In the genomic region with DNA sequence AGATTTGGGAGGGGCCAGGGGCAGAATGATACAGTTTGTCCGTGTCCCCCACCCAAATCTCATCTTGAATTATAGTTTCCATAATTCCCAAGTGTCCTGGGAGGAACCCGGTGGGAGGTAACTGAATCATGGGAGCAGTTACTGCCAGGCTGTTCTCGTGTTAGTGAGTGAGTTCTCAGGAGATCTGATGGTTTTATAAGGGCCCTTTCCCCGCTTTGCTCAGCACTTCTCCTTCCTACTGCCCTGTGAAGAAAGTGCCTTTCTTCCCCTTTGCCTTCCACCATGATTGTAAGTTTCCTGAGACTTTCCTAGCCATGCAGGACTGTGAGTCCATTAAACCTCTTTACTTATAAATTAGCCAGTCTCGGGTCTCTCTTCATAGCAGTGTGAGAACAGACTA, we compare ENCODE assay signal across 15 cellular contexts. TPM values are rescaled to one million over a fixed set of nuclear protein-coding genes. Genes with fewer than 3 reads are reported as not detected.
DNase-seq lines count a peak whose midpoint lies in the region; ATAC-seq, FAIRE-seq and TF ChIP-seq lines count a peak whose summit lies in the region.
"Had no signal": no experiment of that assay in that cellular context is flagged by ENCODE, and none has a peak within 500 bp of the region (broad histone marks: within the 10 kb centered on the region; RNA-seq: fewer than 3 reads in every experiment).

No MANE protein-coding gene starts in this region.

- H3K9me3 ChIP-seq in endothelial cell of umbilical vein (replicated peaks; ENCODE audit: control insufficient read depth, insufficient read depth, low read length) = no peaks in the 10 kb centered on the region
- H3K9me3 ChIP-seq in neural progenitor cell (ENCODE audit: low read depth) = no peaks in the 10 kb centered on the region

- H2AFZ ChIP-seq in endothelial cell of umbilical vein (ENCODE audit: low read depth, low read length) (no peak overlapping the region), neural progenitor cell (replicated peaks) (no peak overlapping the region)

- peak overlapping the region; percentile 95 for H3K27ac Mint-ChIP-seq in neural progenitor cell

- H3K4me2 ChIP-seq in endothelial cell of umbilical vein (ENCODE audit: insufficient read depth, low read length) (no peak overlapping the region), neural progenitor cell (no peak overlapping the region)

- DNase-seq in left ventricle myocardium superior (no peak), Right ventricle myocardium inferior (ENCODE audit: missing footprints) (no peak), endothelial cell of umbilical vein (ENCODE audit: low read depth, low spot score) (no peak), neural progenitor cell (ENCODE audit: low spot score) (no peak), NCI-H1417 (lab: John Stamatoyannopoulos, UW) (no peak), T-helper 2 cell (no peak), iPS-NIHi7 (ENCODE audit: extremely low spot score) (no peak)
- DNase-seq: activated effector memory CD4-positive, alpha-beta T cell treated with anti-CD3 and anti-CD28 coated beads, Interleukin-2, amount 50 U/mL, for 16 hours; glutamatergic neuron; NCI-H1417 treated with DMSO at 0.1 percent for 48 hours; NCI-H446; PC-3; T1000 had no signal

- peak overlapping the region; percentile 99 for H3K27ac ChIP-seq in endothelial cell of umbilical vein (ENCODE audit: insufficient read depth, low read depth, low read length)
- no peak overlapping the region for H3K27ac ChIP-seq in neural progenitor cell

- no peaks in the 10 kb centered on the region for H4K20me1 ChIP-seq in endothelial cell of umbilical vein (replicated peaks; ENCODE audit: control insufficient read depth, extremely low read depth, insufficient read depth, low read length)
- no peaks in the 10 kb centered on the region for H4K20me1 ChIP-seq in neural progenitor cell (ENCODE audit: low read depth)

- H3K36me3 Mint-ChIP-seq in neural progenitor cell = no peaks in the 10 kb centered on the region

- H3K4me1 Mint-ChIP-seq in neural progenitor cell = peaks cover 23% of the 10 kb centered on the region

- TF ChIP-seq POLR2A in endothelial cell of umbilical vein (IDR thresholded peaks at IDR 0.05; ENCODE audit: low read depth, low read length) = no peak

- intact Hi-C loops in left ventricle myocardium superior (cut with micrococcal nuclease) = no loop called here
- intact Hi-C loops in Right ventricle myocardium inferior (cut with DNase I) = loop anchor here (2.0 kb wide), 1 partner anchor 17 kb away; no protein-coding TSS in a partner anchor
- intact Hi-C loops in endothelial cell of umbilical vein (cut with micrococcal nuclease) = no loop called here

- no peaks in the 10 kb centered on the region for H3K9me1 ChIP-seq in endothelial cell of umbilical vein (replicated peaks; ENCODE audit: control insufficient read depth, extremely low read depth, insufficient read depth, low read length)

- H3F3A ChIP-seq in neural progenitor cell (ENCODE audit: low read depth) = peaks cover 29% of the 10 kb centered on the region

- POLR2A ChIA-PET in endothelial cell of umbilical vein (lab: Charles Lee) = no interaction called here

- dilution Hi-C loops in endothelial cell of umbilical vein (cut with MboI; ENCODE audit: extremely low pct_ligation_motif_present, low sequenced_read_pairs) = no loop called here

- no peak for TF ChIP-seq CTCF in endothelial cell of umbilical vein (IDR thresholded peaks at IDR 0.05; ENCODE audit: extremely low read depth in 1 of 2, insufficient read depth in 1 of 2, low read depth in 1 of 2, low read length in 2 of 2)
- TF ChIP-seq CTCF in neural progenitor cell (IDR thresholded peaks at IDR 0.05) = no peak

- H3K4me3 ChIP-seq in endothelial cell of umbilical vein (replicated peaks in 1 of 3; ENCODE audit: insufficient read depth in 1 of 3, low read depth in 1 of 3, low read length in 3 of 3) = no peak overlapping the region
- H3K4me3 ChIP-seq in neural progenitor cell = no peak overlapping the region

- H3K9me3 Mint-ChIP-seq in neural progenitor cell = no peaks in the 10 kb centered on the region

- no peak overlapping the region for H3K9ac ChIP-seq in endothelial cell of umbilical vein (replicated peaks; ENCODE audit: extremely low read depth, insufficient read depth, low read length)
- H3K9ac ChIP-seq in neural progenitor cell = no peak overlapping the region

- H3K27me3 Mint-ChIP-seq in neural progenitor cell (ENCODE audit: insufficient read depth, low read depth) = peaks cover 2% of the 10 kb centered on the region

- BruUV-seq in endothelial cell of umbilical vein (replicated peaks; lab: Mats Ljungman, UMichigan) = no TSS peak

- H3K36me3 ChIP-seq in endothelial cell of umbilical vein (ENCODE audit: control insufficient read depth in 2 of 2, extremely low read depth in 1 of 2, insufficient read depth in 2 of 2, low read length in 2 of 2) = no peaks in the 10 kb centered on the region
- no peaks in the 10 kb centered on the region for H3K36me3 ChIP-seq in neural progenitor cell

- peaks cover 57% of the 10 kb centered on the region for H3K4me1 ChIP-seq in endothelial cell of umbilical vein (ENCODE audit: control insufficient read depth, extremely low read depth, insufficient read depth, low read length)
- peaks cover 17% of the 10 kb centered on the region for H3K4me1 ChIP-seq in neural progenitor cell

- ATAC-seq in left ventricle myocardium superior = peak; percentile 21
- ATAC-seq in Right ventricle myocardium inferior = no peak
- no peak for ATAC-seq in HG02938 (IDR thresholded peaks at IDR 0.05; ENCODE audit: unreplicated experiment)
- ATAC-seq: PC-3 had no signal

- FAIRE-seq in endothelial cell of umbilical vein (lab: Jason Lieb, UNC) = no peak
- FAIRE-seq: H1 had no signal

- CTCF ChIA-PET in endothelial cell of umbilical vein (lab: Charles Lee) = no interaction called here

- H3K79me2 ChIP-seq in endothelial cell of umbilical vein (ENCODE audit: control insufficient read depth, insufficient read depth, low read length) (no peaks in the 10 kb centered on the region), neural progenitor cell (ENCODE audit: low read depth) (no peaks in the 10 kb centered on the region)

- H3K27me3 ChIP-seq in endothelial cell of umbilical vein (ENCODE audit: control insufficient read depth in 2 of 2, insufficient read depth in 2 of 2, low read length in 2 of 2) (no peaks in the 10 kb centered on the region), neural progenitor cell (no peaks in the 10 kb centered on the region)

- no peak overlapping the region for H3K4me3 Mint-ChIP-seq in neural progenitor cell

TF ChIP-seq in endothelial cell of umbilical vein, 7 proteins besides CTCF, POLR2A, EP300 and RAD21:
- TF ChIP-seq JUN (IDR thresholded peaks at IDR 0.05; ENCODE audit: borderline replicate concordance, insufficient read depth, insufficient read length, low read depth) (no peak), FOS (IDR thresholded peaks at IDR 0.05; ENCODE audit: borderline replicate concordance, insufficient read depth, low read length) (no peak), MYC (IDR thresholded peaks at IDR 0.05; ENCODE audit: low read depth, low read length) (no peak), GATA2 (IDR thresholded peaks at IDR 0.05; ENCODE audit: insufficient read depth, insufficient read length, low read depth, low read length) (no peak), POLR2AphosphoS5 (IDR thresholded peaks at IDR 0.05; ENCODE audit: insufficient read depth, low read depth, low read length) (no peak), EZH2 (IDR thresholded peaks at IDR 0.05; ENCODE audit: borderline replicate concordance, low read depth, low read length, severe bottlenecking) (no peak)
- TF ChIP-seq, protein P1, sequence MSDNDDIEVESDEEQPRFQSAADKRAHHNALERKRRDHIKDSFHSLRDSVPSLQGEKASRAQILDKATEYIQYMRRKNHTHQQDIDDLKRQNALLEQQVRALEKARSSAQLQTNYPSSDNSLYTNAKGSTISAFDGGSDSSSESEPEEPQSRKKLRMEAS (IDR thresholded peaks at IDR 0.05; ENCODE audit: insufficient read depth, insufficient read length) = no peak

RNA-seq across cellular contexts. Expression of gene SEC14L1, which starts 28.9 kb away (rescaled TPM):
- total RNA-seq in left ventricle myocardium superior = 71.4 TPM
- 65.5 TPM for total RNA-seq in Right ventricle myocardium inferior
- 606 and 631 TPM in 2 replicates for total RNA-seq in endothelial cell of umbilical vein
- 215 and 276 TPM in 2 replicates for polyA plus RNA-seq in endothelial cell of umbilical vein
- polyA plus RNA-seq in endothelial cell of umbilical vein (2011; cell fraction: cytosol; rRNA removed) = 185 and 188 TPM in 2 replicates
- 360 and 367 TPM in 2 replicates for polyA plus RNA-seq in endothelial cell of umbilical vein (2011; cell fraction: nucleus; rRNA removed)
- polyA plus RNA-seq in endothelial cell of umbilical vein (2012) = 277 and 279 TPM in 2 replicates
- 250 TPM in 2 replicates for polyA minus RNA-seq in endothelial cell of umbilical vein
- polyA minus RNA-seq in endothelial cell of umbilical vein (2011; cell fraction: cytosol; rRNA and poly(A)+ RNA removed) = 19.9 TPM
- polyA minus RNA-seq in endothelial cell of umbilical vein (2011; cell fraction: nucleus; rRNA and poly(A)+ RNA removed) = 378 and 398 TPM in 2 replicates
- 60.6 and 75.0 TPM in 2 replicates for total RNA-seq in neural progenitor cell (ENCODE audit: low replicate concordance)
